Comparison of ENCODE assay signal across 8 cellular contexts in genomic region chr5:43008369-43009158, GRCh38. TPM values are rescaled to one million over a fixed set of nuclear protein-coding genes. Genes with fewer than 3 reads are reported as not detected.
DNase-seq lines count a peak whose midpoint lies in the region; ATAC-seq and TF ChIP-seq lines count a peak whose summit lies in the region.

No MANE protein-coding gene starts in this region.

- peak overlapping the region; percentile 91 for H3K4me3 Mint-ChIP-seq in activated naive CD8-positive, alpha-beta T cell
- H3K4me3 Mint-ChIP-seq in progenitor cell of endocrine pancreas (ENCODE audit: low read depth) = peak overlapping the region; percentile 89

- ATAC-seq in HG02623 (IDR thresholded peaks at IDR 0.05; ENCODE audit: unreplicated experiment) = peak; percentile 31

- no peaks in the 10 kb centered on the region for H3K9me3 Mint-ChIP-seq in activated naive CD8-positive, alpha-beta T cell (ENCODE audit: low read depth)
- no peaks in the 10 kb centered on the region for H3K9me3 Mint-ChIP-seq in progenitor cell of endocrine pancreas (ENCODE audit: low read depth)

- DNase-seq in NCI-H128 (lab: John Stamatoyannopoulos, UW; ENCODE audit: unreplicated experiment) = peak; percentile 72
- DNase-seq in SKM-1 (lab: John Stamatoyannopoulos, UW; ENCODE audit: unreplicated experiment) = peak; percentile 75
- DNase-seq in cardiac septum (ENCODE audit: low spot score) = peak; percentile 91
- peak; percentile 72 for DNase-seq in progenitor cell of endocrine pancreas (ENCODE audit: low spot score, unreplicated experiment)
- DNase-seq in ureter (ENCODE audit: low spot score) = peak; percentile 87

- H3K27me3 Mint-ChIP-seq in activated naive CD8-positive, alpha-beta T cell = no peaks in the 10 kb centered on the region
- H3K27me3 Mint-ChIP-seq in progenitor cell of endocrine pancreas = peaks cover 26% of the 10 kb centered on the region

- H3K27ac Mint-ChIP-seq in activated naive CD8-positive, alpha-beta T cell = peak overlapping the region; percentile 94
- H3K27ac Mint-ChIP-seq in progenitor cell of endocrine pancreas = peak overlapping the region; percentile 97

- H3K4me1 Mint-ChIP-seq in activated naive CD8-positive, alpha-beta T cell (ENCODE audit: low read depth) = peaks cover 39% of the 10 kb centered on the region
- no peaks in the 10 kb centered on the region for H3K4me1 Mint-ChIP-seq in progenitor cell of endocrine pancreas (ENCODE audit: low read depth)

- peak overlapping the region; percentile 69 for H3K4me3 ChIP-seq in GM08714 (ENCODE audit: low read length)

- TF ChIP-seq CTCF in progenitor cell of endocrine pancreas (IDR thresholded peaks at IDR 0.05; ENCODE audit: unreplicated experiment) = no peak

- intact Hi-C loops in cardiac septum (cut with DNase I) = loop anchor here (1.0 to 5.0 kb wide), 4 partner anchors 9 to 56 kb away; partner anchors contain the start of gene ANXA2R

- H3K36me3 Mint-ChIP-seq in activated naive CD8-positive, alpha-beta T cell = no peaks in the 10 kb centered on the region
- no peaks in the 10 kb centered on the region for H3K36me3 Mint-ChIP-seq in progenitor cell of endocrine pancreas (ENCODE audit: insufficient read depth)

RNA-seq across cellular contexts. Expression of gene ANXA2R, which starts 31.6 kb away (rescaled TPM):
- total RNA-seq in cardiac septum (1.2 TPM), progenitor cell of endocrine pancreas (0.87 and 0.93 TPM in 2 replicates), ureter (4.4 TPM)

Comparison
In these comparisons a context has a peak if more than half of its experiments do, and no peak if none do; other contexts are left out.
1. Peak in every context shown above with its lines: DNase-seq, ATAC-seq and H3K4me3 ChIP-seq.